8 cellular contexts compared by ENCODE assay signal in genomic region chr22:24156146-24156914, GRCh38. TPM values are rescaled to one million over a fixed set of nuclear protein-coding genes. Genes with fewer than 3 reads are reported as not detected.
DNase-seq lines count a peak whose midpoint lies in the region; ATAC-seq and TF ChIP-seq lines count a peak whose summit lies in the region.

No MANE protein-coding gene starts in this region.

- H3K9me3 ChIP-seq in HUES48 (ENCODE audit: control insufficient read depth, insufficient read depth, low read length) = no peaks in the 10 kb centered on the region
- no peaks in the 10 kb centered on the region for H3K9me3 ChIP-seq in liver (ENCODE audit: control insufficient read depth in 4 of 4, low read length in 3 of 4)

- peaks cover 9% of the 10 kb centered on the region for H3K36me3 Mint-ChIP-seq in central memory CD8-positive, alpha-beta T cell (ENCODE audit: insufficient read depth)

- no peak for TF ChIP-seq CTCF in AG04449 (IDR thresholded peaks at IDR 0.05; ENCODE audit: insufficient read depth, low read length, missing control alignments)
- TF ChIP-seq CTCF in liver (IDR thresholded peaks at IDR 0.05; ENCODE audit: low read depth, low read length, missing input control) = no peak

- POLR2A ChIA-PET in AG04449 (lab: Yijun Ruan, JAX) = interaction anchor here (0.6 to 0.8 kb wide), 2 partner anchors 9 to 68 kb away, joined by 3 read pairs; no protein-coding TSS in a partner anchor

- H3K4me3 ChIP-seq in AG04449 (ENCODE audit: low read depth, low read length) (peak overlapping the region; percentile 83), HUES48 (ENCODE audit: low read depth, low read length) (peak overlapping the region; percentile 66), liver (ENCODE audit: low read depth in 1 of 3, low read length in 3 of 3) (peak overlapping the region; percentile 66 to 89 (median 74))

- ATAC-seq in central memory CD8-positive, alpha-beta T cell (replicated peaks; ENCODE audit: extremely low read depth, poor library complexity, severe bottlenecking) = peak; percentile 61

- H3K4me1 ChIP-seq in HUES48 (ENCODE audit: control insufficient read depth, insufficient read depth, low read length) (peaks cover 15% of the 10 kb centered on the region), liver (ENCODE audit: control insufficient read depth in 4 of 4, insufficient read depth in 4 of 4, low read length in 3 of 4) (peaks cover 9 to 25% (median 13%) of the 10 kb centered on the region in 4 donors)

- H3K36me3 ChIP-seq in HUES48 (ENCODE audit: control insufficient read depth, insufficient read depth, low read length) (no peaks in the 10 kb centered on the region; the same call in 1 of the 2 replicates), liver (ENCODE audit: control insufficient read depth in 4 of 4, insufficient read depth in 3 of 4, low read depth in 1 of 4, low read length in 3 of 4) (no peaks in the 10 kb centered on the region)

- H3K27ac ChIP-seq in HUES48 (ENCODE audit: low read depth, low read length) (peak overlapping the region; percentile 67), liver (ENCODE audit: low read depth in 1 of 2, low read length in 2 of 2) (peak overlapping the region; percentile 53 to 74)

- DNase-seq in AG04449 (ENCODE audit: low read depth, low spot score) = no peak
- DNase-seq in activated CD4-positive, CD25-positive, alpha-beta regulatory T cell (lab: John Stamatoyannopoulos, UW) = peak; percentile 27 to 41 (median 38)
- peak; percentile 46 for DNase-seq in central memory CD8-positive, alpha-beta T cell (ENCODE audit: low spot score in 2 of 2)
- DNase-seq in stimulated activated CD4-positive, alpha-beta T cell treated with anti-CD3 and anti-CD28 coated beads, TNF-alpha, amount 100 ng/mL, for 48 hours (ENCODE audit: low read depth in 3 of 3) = peak in 2 of 3 donors; percentile 38 to 61
- DNase-seq in ureter (ENCODE audit: low spot score) = no peak

- H3K9ac ChIP-seq in HUES48 (ENCODE audit: low read depth, low read length) (no peak overlapping the region), liver (ENCODE audit: low read depth in 1 of 2, low read length in 2 of 2) (no peak overlapping the region)

- peak overlapping the region; percentile 93 for H3K4me3 Mint-ChIP-seq in central memory CD8-positive, alpha-beta T cell

- peak overlapping the region; percentile 84 for H3K27ac Mint-ChIP-seq in central memory CD8-positive, alpha-beta T cell (ENCODE audit: low read depth)

- 1% methylated on average over 77 of the region's 77 CpGs for WGBS in liver

- H3K27me3 Mint-ChIP-seq in central memory CD8-positive, alpha-beta T cell = no peaks in the 10 kb centered on the region

- peaks cover 81% of the 10 kb centered on the region for H3K4me1 Mint-ChIP-seq in central memory CD8-positive, alpha-beta T cell

- TF ChIP-seq RAD21 in liver (IDR thresholded peaks at IDR 0.05) = no peak

- H3K27me3 ChIP-seq in HUES48 (ENCODE audit: control insufficient read depth, insufficient read depth, low read length) (no peaks in the 10 kb centered on the region; the same call in 1 of the 2 replicates), liver (ENCODE audit: control insufficient read depth in 4 of 4, insufficient read depth in 4 of 4, low read length in 3 of 4) (no peaks in the 10 kb centered on the region)

- peak; percentile 54 for TF ChIP-seq POLR2A in GM19099 (IDR thresholded peaks at IDR 0.05; ENCODE audit: extremely low read depth, insufficient read length, low read depth)

- CTCF ChIA-PET in AG04449 (lab: Yijun Ruan, JAX) = interaction anchor here (0.9 to 7.9 kb wide), 22 partner anchors 9 to 146 kb away, joined by 3 to 104 read pairs (median 11); partner anchors contain the start of genes CABIN1 and SUSD2

- H3K9me3 Mint-ChIP-seq in central memory CD8-positive, alpha-beta T cell = no peaks in the 10 kb centered on the region

TF ChIP-seq in liver, 16 proteins besides CTCF, POLR2A, EP300 and RAD21:
- TF ChIP-seq HNF4G (IDR thresholded peaks at IDR 0.05) = no peak
- no peak for TF ChIP-seq MAX (IDR thresholded peaks at IDR 0.05)

RNA-seq across cellular contexts. Expression of gene SUSD2, which starts 25.0 kb away (rescaled TPM):
- under 1 TPM; 0.14 to 0.75 TPM for total RNA-seq in liver
- 1 to 10 TPM in 1 of 2 donors, under 1 TPM in 1; 0.28 to 2.5 TPM for polyA plus RNA-seq in liver
- total RNA-seq in ureter = 8.3 TPM

Comparison
In these comparisons a context has a peak if more than half of its experiments do, and no peak if none do; other contexts are left out.
1. DNase-seq: peak in activated CD4-positive, CD25-positive, alpha-beta regulatory T cell (4 of 4), central memory CD8-positive, alpha-beta T cell (2 of 2) and stimulated activated CD4-positive, alpha-beta T cell treated with anti-CD3 and anti-CD28 coated beads, TNF-alpha, amount 100 ng/mL, for 48 hours (2 of 3); none in AG04449 (single experiment) and ureter (single experiment).
2. Peak in every context shown above with its lines, with median percentiles within 50 percentile points of each other: H3K4me3 ChIP-seq.